ENCODE assay signal across 18 cellular contexts in genomic region chr9:70324963-70325362, GRCh38.
DNase-seq lines count a peak whose midpoint lies in the region; ATAC-seq and TF ChIP-seq lines count a peak whose summit lies in the region.
"Had no signal": no experiment of that assay in that cellular context is flagged by ENCODE, and none has a peak within 500 bp of the region (broad histone marks: within the 10 kb centered on the region; RNA-seq: fewer than 3 reads in every experiment).

No MANE protein-coding gene starts in this region.

- H3K27ac ChIP-seq in ACC112 (ENCODE audit: low read depth, low read length): peak overlapping the region; percentile 49
- peak overlapping the region; percentile 66 for H3K27ac ChIP-seq in GM23248
- H3K27ac ChIP-seq: hepatocyte, SK-N-MC, skin epidermis had no signal

- H2AFZ ChIP-seq in ACC112 (ENCODE audit: low read length, unreplicated experiment) (no peak overlapping the region), GM23248 (no peak overlapping the region)
- H2AFZ ChIP-seq: hepatocyte had no signal

- in situ Hi-C loops in GM23248 (cut with MboI): no loop called here

- H3K27me3 ChIP-seq in ACC112 (ENCODE audit: insufficient read depth, low read length) (no peaks in the 10 kb centered on the region), GM23248 (replicated peaks; ENCODE audit: insufficient read depth) (no peaks in the 10 kb centered on the region), adipocyte (replicated peaks; ENCODE audit: control insufficient read depth, insufficient read depth, low read length) (no peaks in the 10 kb centered on the region), BE2C (no peaks in the 10 kb centered on the region)
- H3K27me3 ChIP-seq: hepatocyte had no signal

- no peak for TF ChIP-seq CTCF in fibroblast of villous mesenchyme (IDR thresholded peaks at IDR 0.05; ENCODE audit: insufficient read depth, low read depth, low read length)
- no peak for TF ChIP-seq CTCF in BE2C (IDR thresholded peaks at IDR 0.05; ENCODE audit: low read depth, low read length)

- 0 out of 2 replicates have a peak overlapping the region, but pooled peaks have one; percentile 25 for H3K9ac ChIP-seq in GM23248
- no peak overlapping the region for H3K9ac ChIP-seq in adipocyte (ENCODE audit: low read length)

- no peak overlapping the region for H3K4me2 ChIP-seq in GM23248 (ENCODE audit: unreplicated experiment)
- H3K4me2 ChIP-seq: hepatocyte had no signal

- H3K9me2 ChIP-seq in GM23248 (ENCODE audit: insufficient read depth): no peaks in the 10 kb centered on the region

- H3K36me3 ChIP-seq in ACC112 (ENCODE audit: insufficient read depth, low read length): peaks cover 71% of the 10 kb centered on the region
- peaks cover 51% of the 10 kb centered on the region for H3K36me3 ChIP-seq in GM23248 (ENCODE audit: low read depth)
- peaks cover 83% of the 10 kb centered on the region for H3K36me3 ChIP-seq in adipocyte (ENCODE audit: control insufficient read depth, insufficient read depth, low read length, severe bottlenecking)
- H3K36me3 ChIP-seq in BE2C: peaks cover 50% of the 10 kb centered on the region

- no peak overlapping the region for H3K4me3 ChIP-seq in ACC112 (ENCODE audit: low read depth, low read length)
- H3K4me3 ChIP-seq in GM23248: no peak overlapping the region
- H3K4me3 ChIP-seq in adipocyte (ENCODE audit: low read length): no peak overlapping the region
- H3K4me3 ChIP-seq in fibroblast of villous mesenchyme (ENCODE audit: low read depth, low read length): no peak overlapping the region
- no peak overlapping the region for H3K4me3 ChIP-seq in BE2C (ENCODE audit: low read depth, low read length)
- H3K4me3 ChIP-seq: hepatocyte, K562, SK-N-MC, skin epidermis had no signal

- H3K9me3 ChIP-seq in GM23248 (ENCODE audit: low read depth) (no peaks in the 10 kb centered on the region), adipocyte (ENCODE audit: control insufficient read depth, low read length) (no peaks in the 10 kb centered on the region), BE2C (no peaks in the 10 kb centered on the region)

- H3F3A ChIP-seq in GM23248 (ENCODE audit: insufficient read depth): peaks cover 32% of the 10 kb centered on the region

- 40 to 44% methylated on average over 3 of the region's 3 CpGs for WGBS in GM23248 (ENCODE audit: low coverage in 1 of 2, low lambda C conversion rate in 2 of 2, missing lambda C conversion rate in 2 of 2), 2 experiments

- H3K79me2 ChIP-seq in ACC112 (ENCODE audit: control insufficient read depth, insufficient read depth, low read length, unreplicated experiment) (no peaks in the 10 kb centered on the region), GM23248 (ENCODE audit: insufficient read depth) (peaks cover 14% of the 10 kb centered on the region; the same call in 1 of the 2 replicates)
- H3K79me2 ChIP-seq: hepatocyte had no signal

- H3K4me1 ChIP-seq in ACC112 (ENCODE audit: control insufficient read depth, insufficient read depth, low read length, unreplicated experiment) (peaks cover 6% of the 10 kb centered on the region), GM23248 (ENCODE audit: insufficient read depth) (peaks cover 12% of the 10 kb centered on the region), adipocyte (ENCODE audit: control insufficient read depth, insufficient read depth, low read length) (peaks cover 5% of the 10 kb centered on the region), BE2C (no peaks in the 10 kb centered on the region)

- H4K20me1 ChIP-seq in GM23248 (ENCODE audit: insufficient read depth): no peaks in the 10 kb centered on the region; the same call in 1 of the 2 replicates

- DNase-seq in GM23248 (peak; percentile 85), adipocyte (ENCODE audit: low read depth) (peak; percentile 63), fibroblast of villous mesenchyme (ENCODE audit: low read depth) (peak; percentile 64), COLO829 (ENCODE audit: low spot score) (no peak), BE2C (no peak)
- DNase-seq: activated CD4-positive, alpha-beta T cell treated with anti-CD3 and anti-CD28 coated beads, Interleukin-2, amount 50 U/mL, for 1 hour; activated T-cell treated with anti-CD3 and anti-CD28 coated beads, Interleukin-2, amount 50 U/mL, for 1 hour; left cardiac atrium; NCI-H1436; NCI-H345; occipital lobe had no signal

- ATAC-seq in GM21737 (IDR thresholded peaks at IDR 0.05; ENCODE audit: unreplicated experiment) (no peak), HG02870 (IDR thresholded peaks at IDR 0.05; ENCODE audit: unreplicated experiment) (no peak)
- ATAC-seq: K562, left cardiac atrium had no signal

Comparison
In these comparisons a context has a peak if more than half of its experiments do, and no peak if none do; other contexts are left out.
1. DNase-seq: peak in GM23248 (single experiment), adipocyte (single experiment) and fibroblast of villous mesenchyme (single experiment); none in COLO829 (single experiment) and BE2C (single experiment).